21 cellular contexts compared by ENCODE assay signal in the genomic region with DNA sequence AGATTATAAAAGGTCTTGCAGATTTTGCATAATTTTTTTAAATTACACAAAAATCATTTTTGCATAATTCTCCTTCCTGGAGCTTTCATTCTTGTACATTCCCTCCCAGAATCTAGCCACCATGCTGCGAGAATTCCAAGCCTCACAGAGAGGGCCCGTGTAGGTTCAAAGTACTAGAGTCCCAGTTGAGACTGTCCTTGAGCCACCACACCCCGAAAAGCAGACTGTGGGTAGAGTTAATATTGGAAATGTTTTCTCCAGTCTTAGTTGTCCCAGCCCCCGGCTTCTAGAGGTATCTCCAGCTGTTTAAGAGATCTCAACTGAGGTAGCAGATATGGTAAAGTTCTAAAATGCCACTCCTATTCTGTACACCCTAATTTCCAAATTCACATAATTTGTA.
A peak's percentile ranks its signal among the peaks of the same experiment; 100 is the strongest.
DNase-seq lines count a peak whose midpoint lies in the region; ATAC-seq, FAIRE-seq and TF ChIP-seq lines count a peak whose summit lies in the region.
"Had no signal": no experiment of that assay in that cellular context is flagged by ENCODE, and none has a peak within 500 bp of the region (broad histone marks: within the 10 kb centered on the region; RNA-seq: fewer than 3 reads in every experiment).

No MANE protein-coding gene starts in this region.

- ATAC-seq in left colon: peak; percentile 73
- ATAC-seq: A549; CD8-positive, alpha-beta T cell; GM12878 had no signal

- H3K4me3 ChIP-seq in SU-DHL-6 (ENCODE audit: insufficient read depth, low read length, poor library complexity, severe bottlenecking): no peak overlapping the region
- H3K4me3 ChIP-seq in small intestine (ENCODE audit: low read depth in 1 of 2, low read length in 2 of 2): no peak overlapping the region
- H3K4me3 ChIP-seq: A549; BLaER1 treated with 17β-estradiol and CSF1 and Interleukin-3, amounts not matched to agents 10 nM and 100 nM; GM12878 had no signal

- no peak for TF ChIP-seq CTCF in SU-DHL-6 (IDR thresholded peaks at IDR 0.05; ENCODE audit: insufficient read depth, low read length, poor library complexity, severe bottlenecking)

- peaks cover 0 to 3% of the 10 kb centered on the region in 2 donors for H3K4me1 ChIP-seq in small intestine (ENCODE audit: control insufficient read depth in 2 of 2, insufficient read depth in 1 of 2, low read depth in 1 of 2, low read length in 1 of 2)
- H3K4me1 ChIP-seq: A549; BLaER1 treated with 17β-estradiol and CSF1 and Interleukin-3, amounts not matched to agents 10 nM and 100 nM; Caco-2 had no signal

- intact Hi-C loops in left colon (cut with DNase I, micrococcal nuclease): no loop called here

- H3K27me3 ChIP-seq in SU-DHL-6 (ENCODE audit: low read length) (no peaks in the 10 kb centered on the region), small intestine (ENCODE audit: control insufficient read depth in 2 of 2, insufficient read depth in 2 of 2, low read length in 2 of 2) (no peaks in the 10 kb centered on the region)
- H3K27me3 ChIP-seq: BLaER1 treated with 17β-estradiol and CSF1 and Interleukin-3, amounts not matched to agents 10 nM and 100 nM had no signal

- H3K4me2 ChIP-seq in SU-DHL-6 (ENCODE audit: low read depth, low read length, poor library complexity, severe bottlenecking): no peak overlapping the region
- H3K4me2 ChIP-seq: A549; BLaER1 treated with 17β-estradiol and CSF1 and Interleukin-3, amounts not matched to agents 10 nM and 100 nM had no signal

- H3K9me2 ChIP-seq in SU-DHL-6 (replicated peaks; ENCODE audit: insufficient read depth, low read length): no peaks in the 10 kb centered on the region

- H3K9ac ChIP-seq in SU-DHL-6 (ENCODE audit: low read length): no peak overlapping the region
- H3K9ac ChIP-seq: BLaER1 treated with 17β-estradiol and CSF1 and Interleukin-3, amounts not matched to agents 10 nM and 100 nM had no signal

- peak overlapping the region; percentile 21 for H2AFZ ChIP-seq in SU-DHL-6 (ENCODE audit: low read depth, low read length, severe bottlenecking)

- FAIRE-seq in small intestine (lab: Jason Lieb, UNC): no peak
- FAIRE-seq: A549, D721Med, G401.6, GM12878, GM12892, GM18507 had no signal

- no peaks in the 10 kb centered on the region for H3K79me2 ChIP-seq in SU-DHL-6 (ENCODE audit: insufficient read depth, low read length)

- H3K36me3 ChIP-seq in SU-DHL-6 (ENCODE audit: low read length) (no peaks in the 10 kb centered on the region), small intestine (ENCODE audit: control insufficient read depth in 2 of 2, insufficient read depth in 2 of 2, low read length in 2 of 2) (no peaks in the 10 kb centered on the region)
- H3K36me3 ChIP-seq: BLaER1 treated with 17β-estradiol and CSF1 and Interleukin-3, amounts not matched to agents 10 nM and 100 nM had no signal

- no peak overlapping the region for H3K27ac ChIP-seq in SU-DHL-6 (ENCODE audit: low read depth, low read length)
- no peak overlapping the region for H3K27ac ChIP-seq in small intestine (ENCODE audit: low read depth in 1 of 2, low read length in 1 of 2)
- H3K27ac ChIP-seq: 22Rv1; A549; BLaER1 treated with 17β-estradiol and CSF1 and Interleukin-3, amounts not matched to agents 10 nM and 100 nM; C4-2B had no signal

- WGBS in small intestine, 3 donors: 22 to 59% (median 23%) methylated on average over 4 of the region's 4 CpGs

- H3K9me3 ChIP-seq in SU-DHL-6 (ENCODE audit: insufficient read depth, low read length) (no peaks in the 10 kb centered on the region), small intestine (ENCODE audit: control insufficient read depth, low read depth) (no peaks in the 10 kb centered on the region)
- H3K9me3 ChIP-seq: A549 had no signal

- H3F3A ChIP-seq in SU-DHL-6 (ENCODE audit: insufficient read depth): no peaks in the 10 kb centered on the region

- peak in 1 of 2 donors; percentile 13 for DNase-seq in left colon
- peak; percentile 60 for DNase-seq in small intestine
- no peak for DNase-seq in activated effector memory CD4-positive, alpha-beta T cell treated with Interleukin-2 at 50 U/mL for 16 hours
- no peak for DNase-seq in GF-D8 (lab: John Stamatoyannopoulos, UW)
- no peak for DNase-seq in NCI-H1930 (lab: John Stamatoyannopoulos, UW)
- DNase-seq: AML-193; Caco-2; Calu3; CD4-positive, alpha-beta T cell; CD8-positive, alpha-beta T cell; DMS79 treated with DMSO at 0.1 percent for 48 hours had no signal

- no peaks in the 10 kb centered on the region for H4K20me1 ChIP-seq in SU-DHL-6 (ENCODE audit: low read depth, low read length)
- H4K20me1 ChIP-seq: BLaER1 treated with 17β-estradiol and CSF1 and Interleukin-3, amounts not matched to agents 10 nM and 100 nM had no signal
